Comparison of ENCODE assay signal across 20 cellular contexts in the genomic region with DNA sequence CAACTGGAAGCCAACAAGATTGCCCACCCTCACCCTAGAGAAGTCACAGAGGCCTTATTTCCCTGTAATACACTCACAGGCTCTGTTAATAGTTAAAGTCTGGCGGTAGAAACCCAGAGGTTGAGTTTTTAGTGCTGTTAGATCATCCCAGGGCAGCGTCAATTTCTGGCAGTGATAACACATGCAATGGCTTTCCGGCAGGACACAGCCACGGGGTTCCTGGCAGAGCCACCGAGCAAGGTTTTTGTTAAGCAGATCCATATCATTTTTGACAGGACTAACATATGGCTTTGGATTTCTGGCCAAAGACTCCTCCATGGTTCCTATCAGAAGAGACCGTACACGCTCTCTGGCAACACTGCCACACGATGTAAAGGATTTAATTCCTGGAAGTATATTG.
"Had no signal": no experiment of that assay in that cellular context is flagged by ENCODE, and none has a peak within 500 bp of the region (broad histone marks: within the 10 kb centered on the region; RNA-seq: fewer than 3 reads in every experiment).

No MANE protein-coding gene starts in this region.

- H3K4me3 Mint-ChIP-seq: activated CD4-positive, alpha-beta T cell treated with anti-CD3 and anti-CD28 coated beads, Interleukin-2, amount 10 ng/mL, durations not matched to agents 7 days and 5 days; activated CD8-positive, alpha-beta T cell treated with anti-CD3 and anti-CD28 coated beads, Interleukin-2, amount 10 ng/mL, durations not matched to agents 7 days and 5 days; activated T-cell treated with anti-CD3 and anti-CD28 coated beads, Interleukin-2, amount 50 U/mL, for 4 hours; endodermal cell; memory B cell; naive thymus-derived CD8-positive, alpha-beta T cell; T-helper 1 cell treated with Interleukin-12 subunit alpha and Interleukin-12 subunit beta and Interleukin-4 antibody, amounts not matched to agents 30 μg/mL and 1 μg/mL, for 36 hours had no signal

- FAIRE-seq: astrocyte, bronchial epithelial cell, keratinocyte had no signal

- H3K36me3 ChIP-seq: ovary, sigmoid colon had no signal

- H3K4me3 ChIP-seq: ovary, sigmoid colon had no signal

- H3K4me1 ChIP-seq: foreskin keratinocyte had no signal

- H3K4me1 Mint-ChIP-seq: activated CD4-positive, alpha-beta T cell treated with anti-CD3 and anti-CD28 coated beads, Interleukin-2, amount 10 ng/mL, durations not matched to agents 7 days and 5 days; memory B cell; naive thymus-derived CD8-positive, alpha-beta T cell had no signal

- H3K9me3 Mint-ChIP-seq: activated CD4-positive, alpha-beta T cell treated with anti-CD3 and anti-CD28 coated beads, Interleukin-2, amount 10 ng/mL, durations not matched to agents 7 days and 5 days; endodermal cell; memory B cell; T-helper 1 cell treated with Interleukin-12 subunit alpha and Interleukin-12 subunit beta and Interleukin-4 antibody, amounts not matched to agents 30 μg/mL and 1 μg/mL, for 36 hours had no signal

- ATAC-seq: activated CD4-positive, CD25-positive, alpha-beta regulatory T cell treated with anti-CD3 and anti-CD28 coated beads, Interleukin-2, amount 50 U/mL, for 24 hours; activated CD8-positive, alpha-beta T cell treated with anti-CD3 and anti-CD28 coated beads, Interleukin-2, amount 10 ng/mL, durations not matched to agents 7 days and 5 days; activated T-cell treated with anti-CD3 and anti-CD28 coated beads, Interleukin-2, amount 50 U/mL, for 4 hours; foreskin keratinocyte; naive thymus-derived CD8-positive, alpha-beta T cell had no signal

- H3K27ac Mint-ChIP-seq: activated CD4-positive, alpha-beta T cell treated with anti-CD3 and anti-CD28 coated beads, Interleukin-2, amount 10 ng/mL, durations not matched to agents 7 days and 5 days; activated CD8-positive, alpha-beta T cell treated with anti-CD3 and anti-CD28 coated beads, Interleukin-2, amount 10 ng/mL, durations not matched to agents 7 days and 5 days; endodermal cell; memory B cell; naive thymus-derived CD8-positive, alpha-beta T cell; T-helper 1 cell treated with Interleukin-12 subunit alpha and Interleukin-12 subunit beta and Interleukin-4 antibody, amounts not matched to agents 30 μg/mL and 1 μg/mL, for 36 hours had no signal

- DNase-seq: activated CD4-positive, alpha-beta T cell treated with anti-CD3 and anti-CD28 coated beads, Interleukin-2, amount 10 ng/mL, durations not matched to agents 7 days and 5 days; activated CD8-positive, alpha-beta memory T cell treated with anti-CD3 and anti-CD28 coated beads, Interleukin-2, amount 50 U/mL, for 4 hours; activated CD8-positive, alpha-beta T cell treated with anti-CD3 and anti-CD28 coated beads, Interleukin-2, amount 10 ng/mL, durations not matched to agents 7 days and 5 days; activated effector memory CD4-positive, alpha-beta T cell treated with Interleukin-2 at 50 U/mL for 16 hours; activated naive CD4-positive, alpha-beta T cell treated with anti-CD3 and anti-CD28 coated beads, Interleukin-2, amount 50 U/mL, for 16 hours; activated T-cell treated with anti-CD3 and anti-CD28 coated beads, Interleukin-2, amount 50 U/mL, for 4 hours; endodermal cell; foreskin keratinocyte; glutamatergic neuron; naive thymus-derived CD8-positive, alpha-beta T cell; ovary; sigmoid colon; stimulated activated CD8-positive, alpha-beta memory T cell treated with anti-CD3 and anti-CD28 coated beads, Interleukin-4, amount 100 ng/mL, for 48 hours; stimulated activated naive CD4-positive, alpha-beta T cell had no signal

- H3K27ac ChIP-seq: foreskin keratinocyte, ovary, sigmoid colon had no signal

- H3K27me3 Mint-ChIP-seq: activated CD4-positive, alpha-beta T cell treated with anti-CD3 and anti-CD28 coated beads, Interleukin-2, amount 10 ng/mL, durations not matched to agents 7 days and 5 days; memory B cell; naive thymus-derived CD8-positive, alpha-beta T cell had no signal

- H3K27me3 ChIP-seq: foreskin keratinocyte, ovary, sigmoid colon had no signal

- H3K36me3 Mint-ChIP-seq: memory B cell; naive thymus-derived CD8-positive, alpha-beta T cell had no signal

- H3K9me3 ChIP-seq: ovary, sigmoid colon had no signal
